1 cellular context compared by ENCODE assay signal in the genomic region with DNA sequence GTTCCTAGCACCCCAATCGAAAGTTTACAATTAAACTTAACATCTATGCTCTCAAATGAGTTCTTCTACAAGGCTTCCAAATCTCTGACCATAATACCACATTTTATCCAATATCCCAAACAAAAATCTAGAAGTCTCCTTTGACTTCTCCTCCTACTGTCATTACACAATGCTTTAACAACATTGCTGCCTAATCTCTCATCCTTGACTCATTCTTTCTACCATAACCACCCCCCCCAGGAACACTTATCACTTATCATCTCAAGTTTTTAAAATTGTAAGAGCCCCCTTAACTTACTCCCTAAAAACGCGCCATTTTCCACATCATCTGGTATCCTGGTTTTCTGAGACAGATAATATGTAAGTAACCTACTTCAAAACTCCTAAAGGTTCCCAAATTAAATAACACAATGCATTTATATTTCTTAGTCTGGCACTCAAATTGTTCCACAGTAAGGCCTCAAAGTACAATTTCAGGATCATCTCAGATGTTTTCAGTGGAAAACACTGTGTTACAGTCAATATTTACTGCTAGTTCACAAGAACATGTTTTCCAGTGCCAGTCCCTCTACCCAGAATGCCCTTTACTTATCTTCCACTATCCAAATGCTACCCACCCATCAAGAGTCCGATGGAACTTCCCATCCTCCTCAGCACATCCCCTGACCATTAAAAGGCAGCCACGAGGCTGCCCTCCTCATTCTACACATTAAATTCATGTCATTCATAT.
TF ChIP-seq lines count a peak whose summit lies in the region.

No MANE protein-coding gene starts in this region.

TF ChIP-seq in A549, 52 proteins besides CTCF, POLR2A, EP300 and RAD21 (continued from another document):
- TF ChIP-seq SMC3 (IDR thresholded peaks at IDR 0.05) (no peak), NPAS2 (CRISPR knock-in tag; IDR thresholded peaks at IDR 0.05; ENCODE audit: borderline replicate concordance) (no peak), MAZ (IDR thresholded peaks at IDR 0.05; ENCODE audit: borderline replicate concordance, low read depth, low read length) (no peak), SREBF2 (IDR thresholded peaks at IDR 0.05) (no peak), MAX (IDR thresholded peaks at IDR 0.05) (no peak), JUNB (IDR thresholded peaks at IDR 0.05) (no peak), POLR2AphosphoS2 (conservative IDR thresholded peaks at IDR 0.05; ENCODE audit: low read length) (no peak)
- TF ChIP-seq, protein P1, sequence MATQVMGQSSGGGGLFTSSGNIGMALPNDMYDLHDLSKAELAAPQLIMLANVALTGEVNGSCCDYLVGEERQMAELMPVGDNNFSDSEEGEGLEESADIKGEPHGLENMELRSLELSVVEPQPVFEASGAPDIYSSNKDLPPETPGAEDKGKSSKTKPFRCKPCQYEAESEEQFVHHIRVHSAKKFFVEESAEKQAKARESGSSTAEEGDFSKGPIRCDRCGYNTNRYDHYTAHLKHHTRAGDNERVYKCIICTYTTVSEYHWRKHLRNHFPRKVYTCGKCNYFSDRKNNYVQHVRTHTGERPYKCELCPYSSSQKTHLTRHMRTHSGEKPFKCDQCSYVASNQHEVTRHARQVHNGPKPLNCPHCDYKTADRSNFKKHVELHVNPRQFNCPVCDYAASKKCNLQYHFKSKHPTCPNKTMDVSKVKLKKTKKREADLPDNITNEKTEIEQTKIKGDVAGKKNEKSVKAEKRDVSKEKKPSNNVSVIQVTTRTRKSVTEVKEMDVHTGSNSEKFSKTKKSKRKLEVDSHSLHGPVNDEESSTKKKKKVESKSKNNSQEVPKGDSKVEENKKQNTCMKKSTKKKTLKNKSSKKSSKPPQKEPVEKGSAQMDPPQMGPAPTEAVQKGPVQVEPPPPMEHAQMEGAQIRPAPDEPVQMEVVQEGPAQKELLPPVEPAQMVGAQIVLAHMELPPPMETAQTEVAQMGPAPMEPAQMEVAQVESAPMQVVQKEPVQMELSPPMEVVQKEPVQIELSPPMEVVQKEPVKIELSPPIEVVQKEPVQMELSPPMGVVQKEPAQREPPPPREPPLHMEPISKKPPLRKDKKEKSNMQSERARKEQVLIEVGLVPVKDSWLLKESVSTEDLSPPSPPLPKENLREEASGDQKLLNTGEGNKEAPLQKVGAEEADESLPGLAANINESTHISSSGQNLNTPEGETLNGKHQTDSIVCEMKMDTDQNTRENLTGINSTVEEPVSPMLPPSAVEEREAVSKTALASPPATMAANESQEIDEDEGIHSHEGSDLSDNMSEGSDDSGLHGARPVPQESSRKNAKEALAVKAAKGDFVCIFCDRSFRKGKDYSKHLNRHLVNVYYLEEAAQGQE (IDR thresholded peaks at IDR 0.05) = no peak
